In the genomic region with DNA sequence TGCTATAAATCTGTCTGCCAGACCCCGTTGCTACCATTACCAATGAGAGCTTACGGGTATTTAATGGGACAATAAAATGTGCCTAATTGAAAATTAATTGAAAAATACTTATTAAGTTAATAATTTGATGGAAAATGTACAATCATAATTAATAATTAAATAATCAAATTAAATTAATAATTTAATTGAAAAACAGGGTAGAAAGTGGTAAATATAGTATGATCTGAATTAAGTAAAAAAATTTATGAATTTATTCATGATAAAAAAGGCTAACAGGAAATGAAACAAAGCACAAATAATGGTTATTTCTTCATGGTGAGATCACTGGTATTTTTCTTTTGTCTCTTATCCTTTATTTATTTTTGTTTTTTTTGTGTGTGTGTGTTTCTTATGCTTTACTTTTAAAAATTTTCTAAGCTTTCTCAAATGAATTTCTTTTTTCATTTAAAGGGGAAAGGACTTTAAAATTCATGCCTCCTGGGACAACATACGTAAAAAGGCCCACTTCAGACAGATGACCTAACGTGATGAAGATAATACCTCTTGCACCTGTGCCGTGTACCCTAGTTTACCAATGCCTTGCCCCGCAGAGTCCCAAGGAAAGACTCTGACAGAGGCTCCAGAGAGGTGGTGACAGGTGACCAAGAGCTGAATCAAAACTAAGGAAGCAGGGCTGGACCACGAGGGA, we compare ENCODE assay signal across 23 cellular contexts. TPM values are rescaled to one million over a fixed set of nuclear protein-coding genes. Genes with fewer than 3 reads are reported as not detected.
A peak's percentile ranks its signal among the peaks of the same experiment; 100 is the strongest.
DNase-seq lines count a peak whose midpoint lies in the region; ATAC-seq, FAIRE-seq and TF ChIP-seq lines count a peak whose summit lies in the region.
"Had no signal": no experiment of that assay in that cellular context is flagged by ENCODE, and none has a peak within 500 bp of the region (broad histone marks: within the 10 kb centered on the region; RNA-seq: fewer than 3 reads in every experiment).

No MANE protein-coding gene starts in this region.

- ATAC-seq in HG03469 (IDR thresholded peaks at IDR 0.05; ENCODE audit: unreplicated experiment) (no peak), HG02588 (IDR thresholded peaks at IDR 0.05; ENCODE audit: unreplicated experiment) (no peak), HG03565 (IDR thresholded peaks at IDR 0.05; ENCODE audit: unreplicated experiment) (no peak)
- ATAC-seq: SK-N-SH treated with all-trans-retinoic acid at 6 μM for 48 hours had no signal

- CTCF ChIA-PET in HEK293 (lab: Yijun Ruan, JAX) = no interaction called here

- TF ChIP-seq POLR2A in uterus (IDR thresholded peaks at IDR 0.05) = no peak

- no peak for DNase-seq in kidney
- no peak for DNase-seq in uterus
- DNase-seq: C1 segment of cervical spinal cord, HFFc6, Kasumi-1, NCI-H1092 treated with DMSO at 0.1 percent for 48 hours, NCI-H146, NCI-H2081 treated with DMSO at 0.1 percent for 48 hours, NCI-H510A, NCI-H774, PC-9, SIG-M5 had no signal

- H3K27ac ChIP-seq in HEK293 (ENCODE audit: extremely low read depth, low read depth, low read length) = no peak overlapping the region
- no peak overlapping the region for H3K27ac ChIP-seq in kidney (ENCODE audit: low read depth in 2 of 2, low read length in 2 of 2)
- H3K27ac ChIP-seq in uterus = no peak overlapping the region
- H3K27ac ChIP-seq: A549, PC-9, RWPE1 had no signal

- intact Hi-C loops in kidney (cut with DNase I) = no loop called here
- intact Hi-C loops in uterus (cut with DNase I; ENCODE audit: low total_unique reads) = no loop called here

- no peaks in the 10 kb centered on the region for H3K36me3 ChIP-seq in HEK293 (ENCODE audit: control insufficient read depth in 2 of 2, insufficient read depth in 1 of 2, low read length in 2 of 2)
- H3K36me3 ChIP-seq in kidney (ENCODE audit: control insufficient read depth in 1 of 2, insufficient read depth in 2 of 2, low read length in 2 of 2) = no peaks in the 10 kb centered on the region
- no peaks in the 10 kb centered on the region for H3K36me3 ChIP-seq in uterus

- TF ChIP-seq CTCF in HEK293 (tag by site-specific recombination; IDR thresholded peaks at IDR 0.05) (no peak), kidney (IDR thresholded peaks at IDR 0.05; ENCODE audit: borderline replicate concordance, extremely low read depth, insufficient read depth) (no peak), uterus (IDR thresholded peaks at IDR 0.05) (no peak)

- FAIRE-seq in A204.1 (lab: Jason Lieb, UNC) (peak; percentile 78), TTC549 (lab: Jason Lieb, UNC) (peak; percentile 60), kidney (lab: Jason Lieb, UNC) (peak; percentile 90)
- FAIRE-seq: A549, H54, HTR-8/SVneo had no signal

- no peaks in the 10 kb centered on the region for H3K9me3 ChIP-seq in HEK293 (ENCODE audit: control insufficient read depth, insufficient read depth, low read depth, low read length)
- no peaks in the 10 kb centered on the region for H3K9me3 ChIP-seq in kidney (ENCODE audit: control insufficient read depth in 1 of 2, low read length in 2 of 2)
- no peaks in the 10 kb centered on the region for H3K9me3 ChIP-seq in uterus
- H3K9me3 ChIP-seq: A549 had no signal

- H3K4me3 ChIP-seq in HEK293 (ENCODE audit: low read depth, low read length) = no peak overlapping the region
- H3K4me3 ChIP-seq in kidney (ENCODE audit: low read length in 2 of 2) = no peak overlapping the region
- H3K4me3 ChIP-seq in uterus = no peak overlapping the region
- H3K4me3 ChIP-seq: A549, PC-9 had no signal

- H3K9ac ChIP-seq in kidney (ENCODE audit: low read length in 2 of 2) = no peak overlapping the region

- H3K4me1 ChIP-seq in HEK293 (ENCODE audit: control insufficient read depth, insufficient read depth, low read length) (no peaks in the 10 kb centered on the region), kidney (ENCODE audit: control insufficient read depth in 1 of 2, insufficient read depth in 1 of 2, low read depth in 1 of 2, low read length in 2 of 2) (no peaks in the 10 kb centered on the region), uterus (no peaks in the 10 kb centered on the region)
- H3K4me1 ChIP-seq: A549 had no signal

- no peaks in the 10 kb centered on the region for H3K27me3 ChIP-seq in uterus

- POLR2A ChIA-PET in HEK293 (lab: Yijun Ruan, JAX) = interaction anchor here (0.7 kb wide), 1 partner anchor 138 kb away, joined by 3 read pairs; no protein-coding TSS in a partner anchor

TF ChIP-seq in HEK293, 187 proteins besides CTCF, POLR2A, EP300 and RAD21:
- no peak for TF ChIP-seq ZNF433 (tag by site-specific recombination; IDR thresholded peaks at IDR 0.05; ENCODE audit: low read depth)
- no peak for TF ChIP-seq GLIS1 (tag by site-specific recombination; IDR thresholded peaks at IDR 0.05)
- TF ChIP-seq ZNF155 (tag by site-specific recombination; IDR thresholded peaks at IDR 0.05) = no peak
- TF ChIP-seq ZNF223 (tag by site-specific recombination; IDR thresholded peaks at IDR 0.05) = no peak
- no peak for TF ChIP-seq PATZ1 (tag by site-specific recombination; IDR thresholded peaks at IDR 0.05)
- peak; percentile 94 for TF ChIP-seq ZNF133 (tag by site-specific recombination; IDR thresholded peaks at IDR 0.05)
- no peak for TF ChIP-seq ZBTB44 (tag by site-specific recombination; IDR thresholded peaks at IDR 0.05)
TF ChIP-seq in HEK293: peak in this region for 1.

RNA-seq across cellular contexts. Expression of gene RXRA, which starts 24.0 kb away (rescaled TPM):
- 49.5 TPM for total RNA-seq in kidney
- 24.0 TPM for polyA plus RNA-seq in kidney (ENCODE audit: insufficient read depth, low read depth, low replicate concordance)
- 10 to 100 TPM; 17.1 to 84.6 (median 24.0) TPM for total RNA-seq in uterus
